Comparison of ENCODE assay signal across 8 cellular contexts in genomic region chr9:112333639-112334318, GRCh38. TPM values are rescaled to one million over a fixed set of nuclear protein-coding genes. Genes with fewer than 3 reads are reported as not detected.
DNase-seq lines count a peak whose midpoint lies in the region; ATAC-seq, FAIRE-seq and TF ChIP-seq lines count a peak whose summit lies in the region.

No MANE protein-coding gene starts in this region.

- DNase-seq in GM19239 (ENCODE audit: insufficient read length, low spot score) = peak; percentile 74
- peak; percentile 90 for DNase-seq in NCI-H510A treated with DMSO at 0.1 percent for 48 hours (lab: John Stamatoyannopoulos, UW)
- DNase-seq in activated CD4-positive, alpha-beta T cell treated with anti-CD3 and anti-CD28 coated beads for 36 hours = peak; percentile 97
- peak; percentile 97 for DNase-seq in choroid plexus epithelial cell (ENCODE audit: low read depth)
- DNase-seq in left colon = peak; percentile 90 to 95
- DNase-seq in stimulated activated CD4-positive, alpha-beta T cell treated with anti-CD3 and anti-CD28 coated beads, Interleukin-1b, Interleukin-23, amount 100 ng/mL, for 4 hours (ENCODE audit: low read depth in 2 of 2) = peak; percentile 93 to 94

- peak overlapping the region; percentile 96 for H3K27ac ChIP-seq in BLaER1

- peaks cover 35% of the 10 kb centered on the region for H4K20me1 ChIP-seq in BLaER1

- peak; percentile 69 for ATAC-seq in HG03439 (IDR thresholded peaks at IDR 0.05; ENCODE audit: unreplicated experiment)
- peak; percentile 84 for ATAC-seq in activated CD4-positive, alpha-beta T cell treated with anti-CD3 and anti-CD28 coated beads for 36 hours
- ATAC-seq in left colon = peak; percentile 82

- peak overlapping the region; percentile 80 for H3K4me2 ChIP-seq in BLaER1

- H3K4me1 Mint-ChIP-seq in activated CD4-positive, alpha-beta T cell treated with anti-CD3 and anti-CD28 coated beads for 36 hours = peaks cover 34% of the 10 kb centered on the region

- H3K27me3 ChIP-seq in BLaER1 = no peaks in the 10 kb centered on the region

- H3K36me3 ChIP-seq in BLaER1 = no peaks in the 10 kb centered on the region

- peak overlapping the region; percentile 89 for H3K4me3 Mint-ChIP-seq in activated CD4-positive, alpha-beta T cell treated with anti-CD3 and anti-CD28 coated beads for 36 hours

- peak overlapping the region; percentile 96 for H3K9ac ChIP-seq in BLaER1

- peak; percentile 35 for FAIRE-seq in GM19239 (lab: Jason Lieb, UNC)

- peak overlapping the region; percentile 90 for H3K4me3 ChIP-seq in BLaER1
- peak overlapping the region; percentile 89 for H3K4me3 ChIP-seq in choroid plexus epithelial cell (ENCODE audit: low read depth, low read length)

- no peaks in the 10 kb centered on the region for H3K27me3 Mint-ChIP-seq in activated CD4-positive, alpha-beta T cell treated with anti-CD3 and anti-CD28 coated beads for 36 hours

- TF ChIP-seq CTCF in choroid plexus epithelial cell (conservative IDR thresholded peaks at IDR 0.05; ENCODE audit: low read depth, low read length) = peak; percentile 72

- no peaks in the 10 kb centered on the region for H3K9me3 ChIP-seq in BLaER1

- H3K9me3 Mint-ChIP-seq in activated CD4-positive, alpha-beta T cell treated with anti-CD3 and anti-CD28 coated beads for 36 hours (ENCODE audit: low read depth) = no peaks in the 10 kb centered on the region

- POLR2A ChIA-PET in activated CD4-positive, alpha-beta T cell treated with anti-CD3 and anti-CD28 coated beads for 36 hours (lab: Charles Lee) = interaction anchor here (0.6 to 2.1 kb wide), 5 partner anchors 11 to 437 kb away, joined by 3 to 7 read pairs (median 4); partner anchors contain the start of genes HSDL2 and UGCG

- intact Hi-C loops in activated CD4-positive, alpha-beta T cell treated with anti-CD3 and anti-CD28 coated beads for 36 hours (cut with DNase I, micrococcal nuclease) = loop anchor here (1.0 to 5.0 kb wide), 20 partner anchors 22 to 888 kb away; partner anchors contain the start of genes INIP (in 2 of the 2), SUSD1 (in 2 of the 2), DNAJC25 (in 1 of the 2) and FKBP15 (in 1 of the 2)
- intact Hi-C loops in left colon (cut with DNase I, micrococcal nuclease) = loop anchor here in 1 of 2 donors (5.0 kb wide), 1 partner anchor 49 kb away; the partner anchor contains the start of gene HSDL2

- CTCF ChIA-PET in activated CD4-positive, alpha-beta T cell treated with anti-CD3 and anti-CD28 coated beads for 36 hours (lab: Charles Lee) = interaction anchor here (0.6 to 1.4 kb wide), 4 partner anchors 45 to 340 kb away, joined by 3 to 6 read pairs (median 4); partner anchors contain the start of gene HSDL2

- H3K27ac Mint-ChIP-seq in activated CD4-positive, alpha-beta T cell treated with anti-CD3 and anti-CD28 coated beads for 36 hours = peak overlapping the region; percentile 98

- no peaks in the 10 kb centered on the region for H3K36me3 Mint-ChIP-seq in activated CD4-positive, alpha-beta T cell treated with anti-CD3 and anti-CD28 coated beads for 36 hours (ENCODE audit: low read depth)

- H3K4me1 ChIP-seq in BLaER1 = peaks cover 33% of the 10 kb centered on the region

RNA-seq across cellular contexts. Expression of gene PTBP3, which starts 0.4 kb away (rescaled TPM):
- 100 to 1,000 TPM in 1 of 2 experiments, 10 to 100 TPM in 1; 98.9 to 176 TPM for total RNA-seq in activated CD4-positive, alpha-beta T cell treated with anti-CD3 and anti-CD28 coated beads for 36 hours
- 100 to 1,000 TPM; 117 to 126 TPM for total RNA-seq in left colon

RNA-seq across cellular contexts. Expression of gene HSDL2, which starts 46.1 kb away (rescaled TPM):
- total RNA-seq in activated CD4-positive, alpha-beta T cell treated with anti-CD3 and anti-CD28 coated beads for 36 hours = 10 to 100 TPM; 24.7 to 30.9 TPM
- total RNA-seq in left colon = 10 to 100 TPM; 41.1 to 54.4 TPM

Comparison
In these comparisons a context has a peak if more than half of its experiments do, and no peak if none do; other contexts are left out.
1. Peak in every context shown above with its lines: DNase-seq, ATAC-seq, H3K4me3 ChIP-seq and H3K27ac ChIP-seq.